ENCODE assay signal across 8 cellular contexts in the genomic region with DNA sequence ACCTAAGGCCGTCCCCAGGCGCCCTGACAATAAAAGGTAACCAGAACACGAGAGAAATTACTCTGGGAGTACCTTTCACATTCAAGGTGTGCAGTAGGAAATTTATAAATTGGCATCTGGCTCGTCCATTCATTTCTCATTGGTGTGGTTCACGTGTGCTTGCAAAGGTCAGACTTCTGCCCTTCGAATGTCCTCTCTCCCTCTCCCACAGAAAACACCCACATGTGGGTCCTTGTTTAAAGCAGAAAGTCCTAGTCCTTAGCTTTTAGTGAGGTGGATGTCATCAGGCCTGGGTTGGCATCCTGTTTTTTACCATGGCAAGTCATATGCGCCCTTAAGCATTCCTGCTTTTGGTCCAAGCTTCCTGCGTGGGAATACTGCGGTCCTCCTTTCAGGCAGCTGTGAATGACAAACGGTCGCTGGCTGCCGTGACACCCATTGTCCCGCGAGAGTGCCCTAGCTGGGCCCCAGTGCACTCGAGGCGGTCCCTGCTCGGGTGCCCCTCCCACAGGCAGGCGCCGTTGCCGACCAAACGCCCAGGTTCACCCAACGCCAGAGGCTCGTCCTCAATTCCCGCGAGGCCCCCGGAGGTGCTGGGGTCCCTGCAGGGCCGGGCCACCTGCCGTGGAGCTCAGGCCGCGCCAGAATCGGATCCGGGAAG. TPM values are rescaled to one million over a fixed set of nuclear protein-coding genes. Genes with fewer than 3 reads are reported as not detected.
DNase-seq lines count a peak whose midpoint lies in the region; ATAC-seq and TF ChIP-seq lines count a peak whose summit lies in the region.

A gene (plus strand): TSS at position 531 of the 661 bp plus-strand sequence. CDS start 140 bp downstream, outside the sequence.

- H3K36me3 Mint-ChIP-seq in CD4-positive, CD25-positive, alpha-beta regulatory T cell, result peaks cover 7% of the 10 kb centered on the region
- peaks cover 38% of the 10 kb centered on the region for H3K36me3 Mint-ChIP-seq in activated CD8-positive, alpha-beta T cell treated with anti-CD3 and anti-CD28 coated beads for 36 hours (ENCODE audit: low read depth)
- H3K36me3 Mint-ChIP-seq in memory B cell, result no peaks in the 10 kb centered on the region

- H3K36me3 ChIP-seq in CD4-positive, CD25-positive, alpha-beta regulatory T cell (ENCODE audit: control insufficient read depth, insufficient read depth, low read length), result peaks cover 4% of the 10 kb centered on the region

- peaks cover 31 to 53% (median 45%) of the 10 kb centered on the region in 4 donors for H3K4me1 Mint-ChIP-seq in CD4-positive, CD25-positive, alpha-beta regulatory T cell
- H3K4me1 Mint-ChIP-seq in activated CD8-positive, alpha-beta T cell treated with anti-CD3 and anti-CD28 coated beads for 36 hours (ENCODE audit: low read depth), result peaks cover 49% of the 10 kb centered on the region
- H3K4me1 Mint-ChIP-seq in memory B cell, result peaks cover 35% of the 10 kb centered on the region

- H3K9me3 Mint-ChIP-seq in CD4-positive, CD25-positive, alpha-beta regulatory T cell, result no peaks in the 10 kb centered on the region
- H3K9me3 Mint-ChIP-seq in activated CD8-positive, alpha-beta T cell treated with anti-CD3 and anti-CD28 coated beads for 36 hours, result peaks cover 5% of the 10 kb centered on the region
- H3K9me3 Mint-ChIP-seq in memory B cell, result no peaks in the 10 kb centered on the region

- intact Hi-C loops in activated CD8-positive, alpha-beta T cell treated with anti-CD3 and anti-CD28 coated beads for 36 hours (cut with micrococcal nuclease), result no loop called here

- peak within 1 kb of the TSS; percentile 93 to 98 (median 96) for H3K4me3 Mint-ChIP-seq in CD4-positive, CD25-positive, alpha-beta regulatory T cell
- H3K4me3 Mint-ChIP-seq in activated CD8-positive, alpha-beta T cell treated with anti-CD3 and anti-CD28 coated beads for 36 hours, result peak within 1 kb of the TSS; percentile 82
- H3K4me3 Mint-ChIP-seq in memory B cell, result peak within 1 kb of the TSS; percentile 95

- CTCF ChIA-PET in activated CD8-positive, alpha-beta T cell treated with anti-CD3 and anti-CD28 coated beads for 36 hours (lab: Charles Lee), result interaction anchor here (1.1 kb wide), 1 partner anchor 15 kb away, joined by 4 read pairs; no protein-coding TSS in a partner anchor

- H3K4me3 ChIP-seq in CD4-positive, CD25-positive, alpha-beta regulatory T cell (ENCODE audit: low read depth, low read length), result peak within 1 kb of the TSS; percentile 83

- peaks cover 34% of the 10 kb centered on the region for H3K4me1 ChIP-seq in CD4-positive, CD25-positive, alpha-beta regulatory T cell (ENCODE audit: control insufficient read depth, insufficient read depth, low read length, poor library complexity, severe bottlenecking)

- peak within 1 kb of the TSS; percentile 52 to 95 (median 94) for H3K27ac Mint-ChIP-seq in CD4-positive, CD25-positive, alpha-beta regulatory T cell
- peak within 1 kb of the TSS; percentile 87 for H3K27ac Mint-ChIP-seq in activated CD8-positive, alpha-beta T cell treated with anti-CD3 and anti-CD28 coated beads for 36 hours
- peak within 1 kb of the TSS; percentile 39 for H3K27ac Mint-ChIP-seq in memory B cell

- POLR2A ChIA-PET in activated CD8-positive, alpha-beta T cell treated with anti-CD3 and anti-CD28 coated beads for 36 hours (lab: Charles Lee), result interaction anchor here (0.6 to 2.9 kb wide), 9 partner anchors 9 to 345 kb away, joined by 3 to 43 read pairs (median 4); a partner anchor contains a TSS

- H3K27me3 Mint-ChIP-seq in CD4-positive, CD25-positive, alpha-beta regulatory T cell, result no peaks in the 10 kb centered on the region
- no peaks in the 10 kb centered on the region for H3K27me3 Mint-ChIP-seq in activated CD8-positive, alpha-beta T cell treated with anti-CD3 and anti-CD28 coated beads for 36 hours
- no peaks in the 10 kb centered on the region for H3K27me3 Mint-ChIP-seq in memory B cell

- H3K9me3 ChIP-seq in CD4-positive, CD25-positive, alpha-beta regulatory T cell (ENCODE audit: control insufficient read depth in 2 of 2, low read length in 2 of 2), result no peaks in the 10 kb centered on the region

- no peak for TF ChIP-seq CTCF in activated CD8-positive, alpha-beta T cell treated with anti-CD3 and anti-CD28 coated beads for 36 hours (IDR thresholded peaks at IDR 0.05)

- peak within 1 kb of the TSS; percentile 67 for H3K27ac ChIP-seq in CD4-positive, CD25-positive, alpha-beta regulatory T cell (ENCODE audit: insufficient read depth, low read length, poor library complexity, severe bottlenecking)

- DNase-seq in CD4-positive, CD25-positive, alpha-beta regulatory T cell, result peak; percentile 52 to 90 (median 71)
- DNase-seq in NCI-H774 (lab: John Stamatoyannopoulos, UW) (peak; percentile 78), memory B cell (ENCODE audit: low spot score in 2 of 2) (peak; percentile 59 to 66)
- DNase-seq in activated CD8-positive, alpha-beta T cell treated with anti-CD3 and anti-CD28 coated beads for 36 hours, result peak; percentile 91
- DNase-seq in effector CD8-positive, alpha-beta T cell (lab: John Stamatoyannopoulos, UW), result peak; percentile 29
- peak; percentile 57 for DNase-seq in stimulated activated CD8-positive, alpha-beta memory T cell treated with anti-CD3 and anti-CD28 coated beads, Interleukin-12 subunit alpha, Interleukin-12 subunit beta, amount 100 ng/mL, for 4 hours (ENCODE audit: low read depth)

- ATAC-seq in CD4-positive, CD25-positive, alpha-beta regulatory T cell (ENCODE audit: low read depth in 2 of 2), result peak; percentile 89 to 90
- ATAC-seq in GM19397 (IDR thresholded peaks at IDR 0.05; ENCODE audit: unreplicated experiment) (peak; percentile 87), HG03558 (IDR thresholded peaks at IDR 0.05; ENCODE audit: extremely low read depth, unreplicated experiment) (peak; percentile 53), memory B cell (ENCODE audit: low read depth) (peak; percentile 90)
- peak; percentile 83 for ATAC-seq in activated CD8-positive, alpha-beta T cell treated with anti-CD3 and anti-CD28 coated beads for 36 hours

- H3K27me3 ChIP-seq in CD4-positive, CD25-positive, alpha-beta regulatory T cell (ENCODE audit: control insufficient read depth, insufficient read depth, low read length), result no peaks in the 10 kb centered on the region

RNA-seq across cellular contexts. Expression of the gene that starts here (rescaled TPM):
- 7.3 TPM for total RNA-seq in CD4-positive, CD25-positive, alpha-beta regulatory T cell
- polyA plus RNA-seq in CD4-positive, CD25-positive, alpha-beta regulatory T cell, result 1 to 10 TPM; 3.1 to 5.0 (median 4.0) TPM
- total RNA-seq in activated CD8-positive, alpha-beta T cell treated with anti-CD3 and anti-CD28 coated beads for 36 hours, result 10 to 100 TPM; 16.1 to 17.5 TPM

Comparison
In these comparisons a context has a peak if more than half of its experiments do, and no peak if none do; other contexts are left out.
1. Peak in every context shown above with its lines: DNase-seq, ATAC-seq, H3K4me3 ChIP-seq and H3K27ac ChIP-seq.
2. DNase-seq: peak in every context shown above with its lines; median percentile 91 in activated CD8-positive, alpha-beta T cell treated with anti-CD3 and anti-CD28 coated beads for 36 hours; 78 in NCI-H774; 71 in CD4-positive, CD25-positive, alpha-beta regulatory T cell; 62 in memory B cell; 57 in stimulated activated CD8-positive, alpha-beta memory T cell treated with anti-CD3 and anti-CD28 coated beads, Interleukin-12 subunit alpha, Interleukin-12 subunit beta, amount 100 ng/mL, for 4 hours; 29 in effector CD8-positive, alpha-beta T cell.
3. H3K27ac Mint-ChIP-seq: peak in every context shown above with its lines; median percentile 94 in CD4-positive, CD25-positive, alpha-beta regulatory T cell; 87 in activated CD8-positive, alpha-beta T cell treated with anti-CD3 and anti-CD28 coated beads for 36 hours; 39 in memory B cell.